In genomic region chr11:8832571-8833260, GRCh38 we compare ENCODE assay signal across 8 cellular contexts.
A peak's percentile ranks its signal among the peaks of the same experiment; 100 is the strongest.
DNase-seq lines count a peak whose midpoint lies in the region; ATAC-seq and TF ChIP-seq lines count a peak whose summit lies in the region.
"Had no signal": no experiment of that assay in that cellular context is flagged by ENCODE, and none has a peak within 500 bp of the region (broad histone marks: within the 10 kb centered on the region; RNA-seq: fewer than 3 reads in every experiment).

No MANE protein-coding gene starts in this region.

- H3K36me3 ChIP-seq in HUES48 (ENCODE audit: control insufficient read depth, insufficient read depth, low read length) (no peaks in the 10 kb centered on the region), thyroid gland (no peaks in the 10 kb centered on the region)

- H3K27ac ChIP-seq in HUES48 (ENCODE audit: low read depth, low read length): peak overlapping the region; percentile 68
- peak overlapping the region; percentile 13 to 82 (median 76) for H3K27ac ChIP-seq in thyroid gland

- peak; percentile 88 for ATAC-seq in GM21423 (IDR thresholded peaks at IDR 0.05; ENCODE audit: unreplicated experiment)
- ATAC-seq in left cardiac atrium: peak; percentile 59 to 74

- H3K4me3 ChIP-seq in GM12864 (ENCODE audit: low read depth, low read length) (no peak overlapping the region), HUES48 (ENCODE audit: low read depth, low read length) (no peak overlapping the region), thyroid gland (replicated peaks in 1 of 3) (no peak overlapping the region)

- peaks cover 6% of the 10 kb centered on the region for H3K4me1 Mint-ChIP-seq in activated CD4-positive, alpha-beta memory T cell treated with anti-CD3 and anti-CD28 coated beads for 36 hours (ENCODE audit: low read depth)
- H3K4me1 Mint-ChIP-seq: activated naive CD4-positive, alpha-beta T cell treated with anti-CD3 and anti-CD28 coated beads, Interleukin-2, amount 50 U/mL, for 24 hours had no signal

- WGBS in thyroid gland, 2 donors: 25 to 38% methylated on average over 5 to 8 of the region's 9 CpGs

- H3K4me3 Mint-ChIP-seq in activated CD4-positive, alpha-beta memory T cell treated with anti-CD3 and anti-CD28 coated beads for 36 hours: no peak overlapping the region
- H3K4me3 Mint-ChIP-seq: activated naive CD4-positive, alpha-beta T cell treated with anti-CD3 and anti-CD28 coated beads, Interleukin-2, amount 50 U/mL, for 24 hours had no signal

- H3K27me3 ChIP-seq in HUES48 (ENCODE audit: control insufficient read depth, insufficient read depth, low read length) (no peaks in the 10 kb centered on the region), thyroid gland (no peaks in the 10 kb centered on the region)

- H3K4me1 ChIP-seq in HUES48 (ENCODE audit: control insufficient read depth, insufficient read depth, low read length) (peaks cover 25% of the 10 kb centered on the region), thyroid gland (peaks cover 8 to 28% of the 10 kb centered on the region in 2 donors)

- POLR2A ChIA-PET in activated CD4-positive, alpha-beta memory T cell treated with anti-CD3 and anti-CD28 coated beads for 36 hours (lab: Charles Lee): no interaction called here

- intact Hi-C loops in activated CD4-positive, alpha-beta memory T cell treated with anti-CD3 and anti-CD28 coated beads for 36 hours (cut with micrococcal nuclease): no loop called here
- intact Hi-C loops in left cardiac atrium (cut with DNase I): no loop called here
- intact Hi-C loops in thyroid gland (cut with DNase I): no loop called here

- CTCF ChIA-PET in activated CD4-positive, alpha-beta memory T cell treated with anti-CD3 and anti-CD28 coated beads for 36 hours (lab: Charles Lee): interaction anchor here (0.6 to 1.0 kb wide), 2 partner anchors 127 to 702 kb away, joined by 3 to 4 read pairs; no protein-coding TSS in a partner anchor

- H3K36me3 Mint-ChIP-seq in activated CD4-positive, alpha-beta memory T cell treated with anti-CD3 and anti-CD28 coated beads for 36 hours: no peaks in the 10 kb centered on the region
- H3K36me3 Mint-ChIP-seq: activated naive CD4-positive, alpha-beta T cell treated with anti-CD3 and anti-CD28 coated beads, Interleukin-2, amount 50 U/mL, for 24 hours had no signal

- peak; percentile 55 for DNase-seq in GM12864 (ENCODE audit: low read depth)
- peak; percentile 53 for DNase-seq in activated CD4-positive, alpha-beta memory T cell treated with anti-CD3 and anti-CD28 coated beads for 36 hours
- DNase-seq in left cardiac atrium: no peak
- peak; percentile 45 to 56 for DNase-seq in thyroid gland
- DNase-seq in dermis blood vessel endothelial cell: no peak

- no peak for TF ChIP-seq POLR2A in thyroid gland (IDR thresholded peaks at IDR 0.05)

- TF ChIP-seq CTCF in GM12864 (IDR thresholded peaks at IDR 0.05; ENCODE audit: low read depth, low read length, missing control alignments) (no peak), thyroid gland (IDR thresholded peaks at IDR 0.05) (no peak)

- peak overlapping the region; percentile 2; the same call in 1 of the 2 replicates for H3K9ac ChIP-seq in HUES48 (ENCODE audit: low read depth, low read length)

- no peaks in the 10 kb centered on the region for H3K9me3 Mint-ChIP-seq in activated CD4-positive, alpha-beta memory T cell treated with anti-CD3 and anti-CD28 coated beads for 36 hours
- H3K9me3 Mint-ChIP-seq: activated naive CD4-positive, alpha-beta T cell treated with anti-CD3 and anti-CD28 coated beads, Interleukin-2, amount 50 U/mL, for 24 hours had no signal

- no peak overlapping the region for H3K27ac Mint-ChIP-seq in activated CD4-positive, alpha-beta memory T cell treated with anti-CD3 and anti-CD28 coated beads for 36 hours
- H3K27ac Mint-ChIP-seq: activated naive CD4-positive, alpha-beta T cell treated with anti-CD3 and anti-CD28 coated beads, Interleukin-2, amount 50 U/mL, for 24 hours had no signal

- H3K9me3 ChIP-seq in HUES48 (ENCODE audit: control insufficient read depth, insufficient read depth, low read length) (no peaks in the 10 kb centered on the region), thyroid gland (no peaks in the 10 kb centered on the region)

- peaks cover 9% of the 10 kb centered on the region for H3K27me3 Mint-ChIP-seq in activated CD4-positive, alpha-beta memory T cell treated with anti-CD3 and anti-CD28 coated beads for 36 hours

Comparison
In these comparisons a context has a peak if more than half of its experiments do, and no peak if none do; other contexts are left out.
1. DNase-seq: peak in GM12864 (single experiment), activated CD4-positive, alpha-beta memory T cell treated with anti-CD3 and anti-CD28 coated beads for 36 hours (single experiment) and thyroid gland (2 of 2); none in left cardiac atrium (single experiment) and dermis blood vessel endothelial cell (single experiment).